ENCODE assay signal across 27 cellular contexts in the genomic region with DNA sequence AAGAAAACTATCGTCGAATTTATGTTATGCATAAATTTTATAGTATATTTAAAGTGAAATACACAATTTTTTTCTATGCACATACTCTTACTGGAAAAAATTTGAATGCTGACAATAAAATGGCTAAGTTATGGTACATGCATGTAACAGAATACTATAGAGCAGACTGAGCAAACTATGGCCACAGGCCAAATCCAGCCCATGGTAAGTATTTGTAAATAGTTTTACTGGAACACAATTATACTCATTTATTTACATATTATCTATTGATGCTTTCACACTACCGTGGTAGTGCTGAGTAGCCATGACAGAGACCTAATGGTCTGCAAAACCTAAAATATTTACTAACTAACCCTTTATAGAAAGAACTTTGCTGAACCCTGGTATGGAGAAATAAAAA.
"Had no signal": no experiment of that assay in that cellular context is flagged by ENCODE, and none has a peak within 500 bp of the region (broad histone marks: within the 10 kb centered on the region; RNA-seq: fewer than 3 reads in every experiment).

No MANE protein-coding gene starts in this region.

- H3K4me1 Mint-ChIP-seq: activated CD4-positive, alpha-beta T cell treated with anti-CD3 and anti-CD28 coated beads, Interleukin-2, amount 10 ng/mL, durations not matched to agents 7 days and 5 days had no signal

- H3K27ac ChIP-seq: breast epithelium, coronary artery, SK-N-MC had no signal

- ATAC-seq: K562, Panc1, Right ventricle myocardium inferior, T-cell had no signal

- H3K27ac Mint-ChIP-seq: activated CD4-positive, alpha-beta memory T cell treated with anti-CD3 and anti-CD28 coated beads for 36 hours; activated CD4-positive, alpha-beta T cell treated with anti-CD3 and anti-CD28 coated beads, Interleukin-2, amount 10 ng/mL, durations not matched to agents 7 days and 5 days; activated naive CD4-positive, alpha-beta T cell treated with anti-CD3 and anti-CD28 coated beads, Interleukin-2, amount 50 U/mL, for 24 hours; activated T-helper 1 cell treated with anti-CD3 and anti-CD28 coated beads, Interleukin-12 subunit alpha, Interleukin-12 subunit beta, Interleukin-2, Interleukin-4 antibody, amounts not matched to agents 30 ng/mL and 10 ng/mL and 1 ng/mL, durations not matched to agents 14 hours and 24 hours and 36 hours had no signal

- H3K4me3 Mint-ChIP-seq: activated CD4-positive, alpha-beta memory T cell treated with anti-CD3 and anti-CD28 coated beads for 36 hours; activated CD4-positive, alpha-beta T cell treated with anti-CD3 and anti-CD28 coated beads, Interleukin-2, amount 10 ng/mL, durations not matched to agents 7 days and 5 days; activated naive CD4-positive, alpha-beta T cell treated with anti-CD3 and anti-CD28 coated beads, Interleukin-2, amount 50 U/mL, for 24 hours; activated T-helper 1 cell treated with anti-CD3 and anti-CD28 coated beads, Interleukin-12 subunit alpha, Interleukin-12 subunit beta, Interleukin-2, Interleukin-4 antibody, amounts not matched to agents 30 ng/mL and 10 ng/mL and 1 ng/mL, durations not matched to agents 14 hours and 24 hours and 36 hours; T-cell had no signal

- DNase-seq: activated CD4-positive, alpha-beta memory T cell treated with anti-CD3 and anti-CD28 coated beads for 36 hours; activated CD4-positive, alpha-beta T cell treated with anti-CD3 and anti-CD28 coated beads, Interleukin-2, amount 10 ng/mL, durations not matched to agents 7 days and 5 days; activated CD4-positive, CD25-positive, alpha-beta regulatory T cell; activated CD8-positive, alpha-beta memory T cell treated with anti-CD3 and anti-CD28 coated beads for 24 hours; activated effector memory CD4-positive, alpha-beta T cell treated with Interleukin-2 at 50 U/mL for 16 hours; activated naive CD4-positive, alpha-beta T cell; aorta; central memory CD4-positive, alpha-beta T cell; Karpas-422; NCI-H146; NCI-H1930; NCI-H2171 treated with DMSO at 0.1 percent for 48 hours; NCI-H510A treated with DMSO at 0.1 percent for 48 hours; NCI-H774; NK-92 treated with Interleukin-12 subunit alpha and Interleukin-12 subunit beta, amount 100 ng/mL, for 24 hours; RPMI8226; T-cell; T-helper 2 cell; T1000 had no signal

- H3K27me3 Mint-ChIP-seq: activated CD4-positive, alpha-beta memory T cell treated with anti-CD3 and anti-CD28 coated beads for 36 hours; activated CD4-positive, alpha-beta T cell treated with anti-CD3 and anti-CD28 coated beads, Interleukin-2, amount 10 ng/mL, durations not matched to agents 7 days and 5 days; activated naive CD4-positive, alpha-beta T cell treated with anti-CD3 and anti-CD28 coated beads, Interleukin-2, amount 50 U/mL, for 24 hours; T-cell had no signal

- H3K9me3 Mint-ChIP-seq: activated CD4-positive, alpha-beta memory T cell treated with anti-CD3 and anti-CD28 coated beads for 36 hours; activated naive CD4-positive, alpha-beta T cell treated with anti-CD3 and anti-CD28 coated beads, Interleukin-2, amount 50 U/mL, for 24 hours; activated T-helper 1 cell treated with anti-CD3 and anti-CD28 coated beads, Interleukin-12 subunit alpha, Interleukin-12 subunit beta, Interleukin-2, Interleukin-4 antibody, amounts not matched to agents 30 ng/mL and 10 ng/mL and 1 ng/mL, durations not matched to agents 14 hours and 24 hours and 36 hours; T-cell had no signal
